ENCODE assay signal across 20 cellular contexts in genomic region chr10:104040862-104041789, GRCh38. TPM values are rescaled to one million over a fixed set of nuclear protein-coding genes. Genes with fewer than 3 reads are reported as not detected.
"Had no signal": no experiment of that assay in that cellular context is flagged by ENCODE, and none has a peak within 500 bp of the region (broad histone marks: within the 10 kb centered on the region; RNA-seq: fewer than 3 reads in every experiment).

No MANE protein-coding gene starts in this region.

- H3K36me3 Mint-ChIP-seq: activated naive CD8-positive, alpha-beta T cell treated with anti-CD3 and anti-CD28 coated beads, Interleukin-2, amount 10 ng/mL, durations not matched to agents 7 days and 5 days; mesothelial cell of epicardium had no signal

- H3K4me3 Mint-ChIP-seq: activated CD4-positive, alpha-beta T cell treated with anti-CD3 and anti-CD28 coated beads, Interleukin-2, amount 10 ng/mL, durations not matched to agents 7 days and 5 days; activated naive CD8-positive, alpha-beta T cell treated with anti-CD3 and anti-CD28 coated beads, Interleukin-2, amount 10 ng/mL, durations not matched to agents 7 days and 5 days; mesothelial cell of epicardium; nephron had no signal

- H3K27ac ChIP-seq: cardiac muscle cell, epithelial cell of prostate, foreskin keratinocyte, thyroid gland had no signal

- H3K9me3 Mint-ChIP-seq: activated CD4-positive, alpha-beta T cell treated with anti-CD3 and anti-CD28 coated beads, Interleukin-2, amount 10 ng/mL, durations not matched to agents 7 days and 5 days; activated naive CD8-positive, alpha-beta T cell treated with anti-CD3 and anti-CD28 coated beads, Interleukin-2, amount 10 ng/mL, durations not matched to agents 7 days and 5 days; mesothelial cell of epicardium; nephron had no signal

- ATAC-seq: activated CD4-positive, CD25-positive, alpha-beta regulatory T cell treated with anti-CD3 and anti-CD28 coated beads, Interleukin-2, amount 50 U/mL, for 24 hours; foreskin keratinocyte; left lobe of liver had no signal

- H3K27ac Mint-ChIP-seq: activated CD4-positive, alpha-beta T cell treated with anti-CD3 and anti-CD28 coated beads, Interleukin-2, amount 10 ng/mL, durations not matched to agents 7 days and 5 days; activated naive CD8-positive, alpha-beta T cell treated with anti-CD3 and anti-CD28 coated beads, Interleukin-2, amount 10 ng/mL, durations not matched to agents 7 days and 5 days; mesothelial cell of epicardium; nephron had no signal

- H3K27me3 ChIP-seq: cardiac muscle cell, foreskin keratinocyte, thyroid gland had no signal

- H3K9me3 ChIP-seq: thyroid gland had no signal

- DNase-seq: activated CD4-positive, alpha-beta T cell treated with anti-CD3 and anti-CD28 coated beads, Interleukin-2, amount 10 ng/mL, durations not matched to agents 7 days and 5 days; activated naive CD8-positive, alpha-beta T cell treated with anti-CD3 and anti-CD28 coated beads, Interleukin-2, amount 10 ng/mL, durations not matched to agents 7 days and 5 days; amygdala; foreskin keratinocyte; kidney; occipital lobe; stimulated activated CD4-positive, alpha-beta T cell treated with anti-CD3 and anti-CD28 coated beads, Interleukin-12 subunit alpha, Interleukin-12 subunit beta, amount 100 ng/mL, for 4 hours; stimulated activated CD4-positive, alpha-beta T cell treated with anti-CD3 and anti-CD28 coated beads, Interleukin-1b, Interleukin-23, amount 100 ng/mL, for 48 hours; stimulated activated CD8-positive, alpha-beta memory T cell treated with anti-CD3 and anti-CD28 coated beads, Interleukin-4, amount 100 ng/mL, for 48 hours; stimulated activated naive CD4-positive, alpha-beta T cell; T1000; thyroid gland had no signal

- H3K4me1 Mint-ChIP-seq: activated CD4-positive, alpha-beta T cell treated with anti-CD3 and anti-CD28 coated beads, Interleukin-2, amount 10 ng/mL, durations not matched to agents 7 days and 5 days; mesothelial cell of epicardium; nephron had no signal

- H3K27me3 Mint-ChIP-seq: activated CD4-positive, alpha-beta T cell treated with anti-CD3 and anti-CD28 coated beads, Interleukin-2, amount 10 ng/mL, durations not matched to agents 7 days and 5 days; activated naive CD8-positive, alpha-beta T cell treated with anti-CD3 and anti-CD28 coated beads, Interleukin-2, amount 10 ng/mL, durations not matched to agents 7 days and 5 days had no signal

- H3K4me1 ChIP-seq: foreskin keratinocyte, thyroid gland had no signal

RNA-seq across cellular contexts. Expression of gene COL17A1, which starts 44.6 kb away (rescaled TPM):
- total RNA-seq: activated CD4-positive, alpha-beta T cell treated with anti-CD3 and anti-CD28 coated beads, Interleukin-2, amount 10 ng/mL, durations not matched to agents 7 days and 5 days; activated CD8-positive, alpha-beta memory T cell treated with anti-CD3 and anti-CD28 coated beads for 36 hours; activated naive CD8-positive, alpha-beta T cell treated with anti-CD3 and anti-CD28 coated beads, Interleukin-2, amount 10 ng/mL, durations not matched to agents 7 days and 5 days; cardiac muscle cell; occipital lobe; T-helper 1 cell treated with Interleukin-12 subunit alpha and Interleukin-12 subunit beta and Interleukin-4 antibody, amounts not matched to agents 30 ng/mL and 1 ng/mL, for 36 hours had no signal
